Comparison of ENCODE assay signal across 17 cellular contexts in the genomic region with DNA sequence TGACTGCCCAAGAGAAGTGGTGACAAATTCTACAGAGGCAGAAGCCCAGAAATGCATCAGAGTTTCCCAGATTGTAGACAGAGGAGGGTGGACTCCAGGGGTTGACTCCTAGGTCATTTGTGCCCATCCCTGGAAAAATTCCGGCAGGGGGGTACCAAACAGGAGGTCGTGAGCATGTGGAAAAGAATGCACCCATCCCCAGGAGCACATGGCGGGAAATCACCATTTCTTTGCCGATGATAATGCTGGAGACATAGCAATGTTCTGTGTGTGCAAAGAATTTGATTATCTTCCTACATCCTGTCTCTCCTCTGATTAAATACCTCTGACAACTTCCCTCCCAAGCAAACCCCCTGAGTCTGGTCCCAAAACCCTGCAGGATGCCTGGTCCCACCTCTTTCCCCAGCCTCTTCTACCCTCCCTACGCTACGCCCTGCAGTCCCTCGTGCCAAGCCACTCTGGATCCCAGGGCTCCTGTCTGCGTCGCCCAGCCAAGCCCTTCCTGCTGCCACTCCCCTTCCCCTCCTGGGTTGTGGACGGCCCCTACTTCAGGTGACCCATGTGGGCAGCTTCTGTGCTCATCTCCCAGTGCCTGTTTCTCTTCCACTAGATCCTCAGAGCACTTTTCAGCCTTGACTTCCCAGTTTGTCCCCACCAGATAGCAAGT. TPM values are rescaled to one million over a fixed set of nuclear protein-coding genes. Genes with fewer than 3 reads are reported as not detected.
"Had no signal": no experiment of that assay in that cellular context is flagged by ENCODE, and none has a peak within 500 bp of the region (broad histone marks: within the 10 kb centered on the region; RNA-seq: fewer than 3 reads in every experiment).

No MANE protein-coding gene starts in this region.

- H3K27ac ChIP-seq: esophagus muscularis mucosa, hepatocyte, pancreas, thoracic aorta, upper lobe of right lung had no signal

- H3K36me3 ChIP-seq: esophagus muscularis mucosa, pancreas, thoracic aorta, upper lobe of right lung had no signal

- DNase-seq: activated B cell treated with CpG ODN at 0.5 μM for 24 hours; activated CD4-positive, alpha-beta T cell treated with anti-CD3 and anti-CD28 coated beads for 48 hours; activated CD8-positive, alpha-beta memory T cell treated with anti-CD3 and anti-CD28 coated beads for 24 hours; activated naive CD4-positive, alpha-beta T cell treated with Interleukin-2 at 50 U/mL for 16 hours; kidney glomerular epithelial cell; pancreas; stimulated activated CD4-positive, alpha-beta T cell treated with anti-CD3 and anti-CD28 coated beads, Interleukin-12 subunit alpha, Interleukin-12 subunit beta, amount 100 ng/mL, for 4 hours; stimulated activated CD4-positive, alpha-beta T cell treated with anti-CD3 and anti-CD28 coated beads, Interleukin-2, amount 100 ng/mL, for 24 hours; upper lobe of right lung had no signal

- H3K4me3 Mint-ChIP-seq: activated B cell treated with CpG ODN at 0.5 μM for 24 hours; activated T-helper 1 cell treated with anti-CD3 and anti-CD28 coated beads, Interleukin-12 subunit alpha, Interleukin-12 subunit beta, Interleukin-2, Interleukin-4 antibody, amounts not matched to agents 30 ng/mL and 10 ng/mL and 1 ng/mL, durations not matched to agents 14 hours and 24 hours and 36 hours; stimulated activated effector memory CD8-positive, alpha-beta T cell treated with anti-CD3 and anti-CD28 coated beads, Interleukin-12 subunit alpha, Interleukin-12 subunit beta, amount 100 ng/mL, for 72 hours; T-helper 2 cell treated with Interferon-gamma antibody and Interleukin-4, amounts not matched to agents 5 μg/mL and 100 μg/mL, for 36 hours had no signal

- H3K4me3 ChIP-seq: esophagus muscularis mucosa, hepatocyte, pancreas, thoracic aorta, upper lobe of right lung had no signal

- H3K27ac Mint-ChIP-seq: activated B cell treated with CpG ODN at 0.5 μM for 24 hours; activated T-helper 1 cell treated with anti-CD3 and anti-CD28 coated beads, Interleukin-12 subunit alpha, Interleukin-12 subunit beta, Interleukin-2, Interleukin-4 antibody, amounts not matched to agents 30 ng/mL and 10 ng/mL and 1 ng/mL, durations not matched to agents 14 hours and 24 hours and 36 hours; T-helper 2 cell treated with Interferon-gamma antibody and Interleukin-4, amounts not matched to agents 5 μg/mL and 100 μg/mL, for 36 hours had no signal

- H3K36me3 Mint-ChIP-seq: stimulated activated effector memory CD8-positive, alpha-beta T cell treated with anti-CD3 and anti-CD28 coated beads, Interleukin-12 subunit alpha, Interleukin-12 subunit beta, amount 100 ng/mL, for 72 hours had no signal

- H3K4me1 ChIP-seq: esophagus muscularis mucosa, pancreas, upper lobe of right lung had no signal

- FAIRE-seq: astrocyte, pancreas had no signal

- H3K4me1 Mint-ChIP-seq: activated B cell treated with CpG ODN at 0.5 μM for 24 hours had no signal

- ATAC-seq: pancreas; stimulated activated effector memory CD8-positive, alpha-beta T cell treated with anti-CD3 and anti-CD28 coated beads, Interleukin-12 subunit alpha, Interleukin-12 subunit beta, amount 100 ng/mL, for 72 hours; upper lobe of right lung had no signal

- H3K9me3 Mint-ChIP-seq: activated B cell treated with CpG ODN at 0.5 μM for 24 hours; activated T-helper 1 cell treated with anti-CD3 and anti-CD28 coated beads, Interleukin-12 subunit alpha, Interleukin-12 subunit beta, Interleukin-2, Interleukin-4 antibody, amounts not matched to agents 30 ng/mL and 10 ng/mL and 1 ng/mL, durations not matched to agents 14 hours and 24 hours and 36 hours; stimulated activated effector memory CD8-positive, alpha-beta T cell treated with anti-CD3 and anti-CD28 coated beads, Interleukin-12 subunit alpha, Interleukin-12 subunit beta, amount 100 ng/mL, for 72 hours; T-helper 2 cell treated with Interferon-gamma antibody and Interleukin-4, amounts not matched to agents 5 μg/mL and 100 μg/mL, for 36 hours had no signal

- H3K9me3 ChIP-seq: esophagus muscularis mucosa, pancreas, thoracic aorta, upper lobe of right lung had no signal

RNA-seq across cellular contexts. Expression of gene WNT7A, which starts 15.8 kb away (rescaled TPM):
- total RNA-seq: activated B cell treated with CpG ODN at 0.5 μM for 24 hours; activated T-helper 1 cell treated with anti-CD3 and anti-CD28 coated beads, Interleukin-12 subunit alpha, Interleukin-12 subunit beta, Interleukin-2, Interleukin-4 antibody, amounts not matched to agents 30 ng/mL and 10 ng/mL and 1 ng/mL, durations not matched to agents 14 hours and 24 hours and 36 hours; esophagus muscularis mucosa; liver; thoracic aorta had no signal
- polyA plus RNA-seq: liver had no signal
